ENCODE assay signal across 8 cellular contexts in the genomic region with DNA sequence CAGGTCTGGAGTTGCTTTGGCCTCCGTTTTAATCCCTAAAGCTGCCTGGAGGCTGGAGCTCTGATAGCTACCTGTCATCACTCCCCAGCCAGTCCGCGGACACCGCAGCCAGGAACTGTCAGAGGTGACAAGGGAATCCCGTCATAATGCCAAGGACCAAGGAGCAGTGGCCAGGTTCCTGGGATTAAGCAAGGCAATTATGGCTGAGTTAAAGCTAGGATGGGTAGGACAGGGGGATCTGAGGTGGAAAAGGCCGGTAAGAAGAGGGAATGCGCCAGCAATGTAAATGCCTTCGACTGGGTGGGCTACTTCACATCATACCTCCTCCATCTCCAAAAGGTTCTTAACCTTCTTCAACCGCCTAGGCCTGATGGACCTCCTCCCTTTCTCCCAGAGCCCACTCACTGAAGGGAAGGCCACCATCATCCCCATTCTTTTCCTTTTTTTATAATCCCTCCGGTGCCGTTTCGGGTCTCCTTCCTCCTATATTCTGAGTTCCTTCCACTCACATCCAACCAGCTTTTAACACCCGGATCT. TPM values are rescaled to one million over a fixed set of nuclear protein-coding genes. Genes with fewer than 3 reads are reported as not detected.
A peak's percentile ranks its signal among the peaks of the same experiment; 100 is the strongest.
DNase-seq lines count a peak whose midpoint lies in the region; ATAC-seq and TF ChIP-seq lines count a peak whose summit lies in the region.

No MANE protein-coding gene starts in this region.

- TF ChIP-seq CTCF in C4-2B (conservative IDR thresholded peaks at IDR 0.05), result no peak
- TF ChIP-seq CTCF in foreskin fibroblast (IDR thresholded peaks at IDR 0.05; ENCODE audit: low read depth, low read length), result no peak
- no peak for TF ChIP-seq CTCF in neutrophil (IDR thresholded peaks at IDR 0.05)

- no peak for ATAC-seq in GM21576 (IDR thresholded peaks at IDR 0.05; ENCODE audit: unreplicated experiment)

- peak overlapping the region; percentile 97 for H3K27ac Mint-ChIP-seq in activated T-cell treated with anti-CD3 and anti-CD28 coated beads, Interleukin-2, amount 50 U/mL, for 24 hours

- peaks cover 4% of the 10 kb centered on the region for H3K27me3 Mint-ChIP-seq in activated T-cell treated with anti-CD3 and anti-CD28 coated beads, Interleukin-2, amount 50 U/mL, for 24 hours

- H3K9me3 ChIP-seq in neutrophil, result no peaks in the 10 kb centered on the region

- peaks cover 19 to 40% of the 10 kb centered on the region in 2 experiments for H3K4me1 ChIP-seq in neutrophil (ENCODE audit: control insufficient read depth in 1 of 2, insufficient read depth in 1 of 2, low read depth in 1 of 2, low read length in 1 of 2)

- no peaks in the 10 kb centered on the region for H3K9me3 Mint-ChIP-seq in activated T-cell treated with anti-CD3 and anti-CD28 coated beads, Interleukin-2, amount 50 U/mL, for 24 hours

- peak overlapping the region; percentile 87 for H3K4me3 Mint-ChIP-seq in activated T-cell treated with anti-CD3 and anti-CD28 coated beads, Interleukin-2, amount 50 U/mL, for 24 hours

- peaks cover 16% of the 10 kb centered on the region for H3K36me3 ChIP-seq in neutrophil

- H3K4me1 Mint-ChIP-seq in activated T-cell treated with anti-CD3 and anti-CD28 coated beads, Interleukin-2, amount 50 U/mL, for 24 hours (ENCODE audit: low read depth), result peaks cover 29% of the 10 kb centered on the region

- H3K27ac ChIP-seq in C4-2B (peak overlapping the region; percentile 94), neutrophil (peak overlapping the region; percentile 99)

- peak; percentile 12 for DNase-seq in HT1080 (ENCODE audit: low read depth)
- DNase-seq in activated T-cell treated with anti-CD3 and anti-CD28 coated beads, Interleukin-2, amount 50 U/mL, for 24 hours, result peak; percentile 46
- peak in 1 of 2 donors; percentile 46 for DNase-seq in foreskin fibroblast
- DNase-seq in NK-92 treated with Interleukin-12 subunit alpha and Interleukin-12 subunit beta, amount 100 ng/mL, for 24 hours (lab: John Stamatoyannopoulos, UW), result no peak
- no peak for DNase-seq in NCI-H2171 treated with DMSO at 0.1 percent for 48 hours (lab: John Stamatoyannopoulos, UW)

- no peaks in the 10 kb centered on the region for H3K27me3 ChIP-seq in neutrophil

- peak overlapping the region; percentile 57 to 87 for H3K4me3 ChIP-seq in foreskin fibroblast (ENCODE audit: low read depth in 1 of 2, low read length in 2 of 2)
- peak overlapping the region; percentile 94 to 99 for H3K4me3 ChIP-seq in neutrophil (ENCODE audit: low read depth in 1 of 2, low read length in 1 of 2)

- H3K36me3 Mint-ChIP-seq in activated T-cell treated with anti-CD3 and anti-CD28 coated beads, Interleukin-2, amount 50 U/mL, for 24 hours (ENCODE audit: low read depth), result peaks cover 50% of the 10 kb centered on the region

RNA-seq across cellular contexts. Expression of gene PPP1R3E, which starts 1.9 kb away (rescaled TPM):
- 3.2 and 4.0 TPM in 2 replicates for total RNA-seq in HT1080 (2014; rRNA removed; shearing (Covaris generic))
- polyA plus RNA-seq in HT1080 (2015; cell fraction: cytosol; rRNA removed), result 2.5 and 3.9 TPM in 2 replicates
- 20.8 and 34.4 TPM in 2 replicates for polyA plus RNA-seq in HT1080 (2015; cell fraction: nucleus; rRNA removed)

RNA-seq across cellular contexts. Expression of gene BCL2L2, which starts 5.9 kb away (rescaled TPM):
- 14.0 and 16.5 TPM in 2 replicates for total RNA-seq in HT1080 (2014; rRNA removed; shearing (Covaris generic))
- polyA plus RNA-seq in HT1080 (2015; cell fraction: cytosol; rRNA removed), result 26.8 and 27.0 TPM in 2 replicates
- polyA plus RNA-seq in HT1080 (2015; cell fraction: nucleus; rRNA removed), result 41.8 and 52.3 TPM in 2 replicates

RNA-seq across cellular contexts. Expression of gene HOMEZ, which starts 14.8 kb away (rescaled TPM):
- total RNA-seq in HT1080 (2014; rRNA removed; shearing (Covaris generic)), result 2.3 and 3.3 TPM in 2 replicates
- polyA plus RNA-seq in HT1080 (2015; cell fraction: cytosol; rRNA removed), result 2.7 and 3.2 TPM in 2 replicates
- 1.8 and 3.5 TPM in 2 replicates for polyA plus RNA-seq in HT1080 (2015; cell fraction: nucleus; rRNA removed)

RNA-seq across cellular contexts. Expression of gene PABPN1, which starts 20.5 kb away (rescaled TPM):
- total RNA-seq in HT1080 (2014; rRNA removed; shearing (Covaris generic)), result 129 and 147 TPM in 2 replicates
- polyA plus RNA-seq in HT1080 (2015; cell fraction: cytosol; rRNA removed), result 82.9 and 97.9 TPM in 2 replicates
- polyA plus RNA-seq in HT1080 (2015; cell fraction: nucleus; rRNA removed), result 276 and 282 TPM in 2 replicates

RNA-seq across cellular contexts. Expression of gene SLC22A17, which starts 51.9 kb away (rescaled TPM):
- 1.2 and 5.5 TPM in 2 replicates for total RNA-seq in HT1080 (2014; rRNA removed; shearing (Covaris generic))
- polyA plus RNA-seq in HT1080 (2015; cell fraction: cytosol; rRNA removed), result 0.94 and 1.5 TPM in 2 replicates
- 7.0 and 9.9 TPM in 2 replicates for polyA plus RNA-seq in HT1080 (2015; cell fraction: nucleus; rRNA removed)

Comparison
In these comparisons a context has a peak if more than half of its experiments do, and no peak if none do; other contexts are left out.
1. DNase-seq: peak in HT1080 (single experiment) and activated T-cell treated with anti-CD3 and anti-CD28 coated beads, Interleukin-2, amount 50 U/mL, for 24 hours (single experiment); none in NK-92 treated with Interleukin-12 subunit alpha and Interleukin-12 subunit beta, amount 100 ng/mL, for 24 hours (single experiment) and NCI-H2171 treated with DMSO at 0.1 percent for 48 hours (single experiment).